In genomic region chr6:31125586-31126363, GRCh38 we compare ENCODE assay signal across 15 cellular contexts. TPM values are rescaled to one million over a fixed set of nuclear protein-coding genes. Genes with fewer than 3 reads are reported as not detected.
DNase-seq lines count a peak whose midpoint lies in the region; ATAC-seq and TF ChIP-seq lines count a peak whose summit lies in the region.
"Had no signal": no experiment of that assay in that cellular context is flagged by ENCODE, and none has a peak within 500 bp of the region (broad histone marks: within the 10 kb centered on the region; RNA-seq: fewer than 3 reads in every experiment).

No MANE protein-coding gene starts in this region.

- no peaks in the 10 kb centered on the region for H3K27me3 ChIP-seq in MG63
- H3K27me3 ChIP-seq: left lung, ovary had no signal

- no peaks in the 10 kb centered on the region for H3K9me3 ChIP-seq in MG63
- H3K9me3 ChIP-seq: left lung, ovary had no signal

- DNase-seq in AG10803 (ENCODE audit: low read depth) (peak; percentile 88), MG63 (peak; percentile 65), choroid plexus epithelial cell (ENCODE audit: low read depth) (peak; percentile 19), kidney tubule cell (ENCODE audit: low spot score) (peak; percentile 89), GM19240 (ENCODE audit: insufficient read length, low spot score) (no peak), Kasumi-1 (lab: John Stamatoyannopoulos, UW) (no peak), cerebellum (ENCODE audit: low spot score) (no peak)
- DNase-seq: activated CD8-positive, alpha-beta memory T cell treated with anti-CD3 and anti-CD28 coated beads, Interleukin-2, amount 10 ng/mL, durations not matched to agents 7 days and 5 days; anterior cingulate cortex; CD4-positive, CD25-positive, alpha-beta regulatory T cell; stimulated activated CD4-positive, alpha-beta T cell treated with anti-CD3 and anti-CD28 coated beads, Interleukin-4, amount 100 ng/mL, for 4 hours had no signal

- no peak overlapping the region for H3K4me3 ChIP-seq in AG10803 (ENCODE audit: low read length)
- no peak overlapping the region for H3K4me3 ChIP-seq in MG63
- no peak overlapping the region for H3K4me3 ChIP-seq in choroid plexus epithelial cell (ENCODE audit: low read depth, low read length)
- H3K4me3 ChIP-seq: left lung, ovary had no signal

- TF ChIP-seq CTCF in AG10803 (conservative IDR thresholded peaks at IDR 0.05; ENCODE audit: low read length) (no peak), choroid plexus epithelial cell (conservative IDR thresholded peaks at IDR 0.05; ENCODE audit: low read depth, low read length) (no peak)

- no peak for ATAC-seq in HG02798 (IDR thresholded peaks at IDR 0.05; ENCODE audit: poor library complexity, unreplicated experiment)
- ATAC-seq: activated CD8-positive, alpha-beta memory T cell treated with anti-CD3 and anti-CD28 coated beads, Interleukin-2, amount 10 ng/mL, durations not matched to agents 7 days and 5 days had no signal

- H3K36me3 ChIP-seq in MG63 = no peaks in the 10 kb centered on the region
- H3K36me3 ChIP-seq: left lung, ovary had no signal

RNA-seq across cellular contexts. Expression of gene CDSN, which starts 5.5 kb away (rescaled TPM):
- not detected in 2 replicates for total RNA-seq in MG63 (2014; rRNA removed; shearing (Covaris generic); ENCODE audit: low replicate concordance)
- total RNA-seq in cerebellum = not detected
- total RNA-seq: activated CD8-positive, alpha-beta memory T cell treated with anti-CD3 and anti-CD28 coated beads, Interleukin-2, amount 10 ng/mL, durations not matched to agents 7 days and 5 days; CD4-positive, CD25-positive, alpha-beta regulatory T cell; epithelial cell of proximal tubule had no signal

RNA-seq across cellular contexts. Expression of gene PSORS1C1, which starts 11.2 kb away (rescaled TPM):
- not detected in 2 replicates for total RNA-seq in MG63 (2014; rRNA removed; shearing (Covaris generic); ENCODE audit: low replicate concordance)
- not detected for total RNA-seq in cerebellum
- total RNA-seq: CD4-positive, CD25-positive, alpha-beta regulatory T cell had no signal

RNA-seq across cellular contexts. Expression of gene PSORS1C2, which starts 13.1 kb away (rescaled TPM):
- total RNA-seq in MG63 (2014; rRNA removed; shearing (Covaris generic); ENCODE audit: low replicate concordance) = not detected in 2 replicates
- not detected for total RNA-seq in cerebellum
- total RNA-seq: activated CD8-positive, alpha-beta memory T cell treated with anti-CD3 and anti-CD28 coated beads, Interleukin-2, amount 10 ng/mL, durations not matched to agents 7 days and 5 days; CD4-positive, CD25-positive, alpha-beta regulatory T cell; epithelial cell of proximal tubule; left lung; ovary had no signal

RNA-seq across cellular contexts. Expression of gene C6orf15, which starts 13.4 kb away (rescaled TPM):
- total RNA-seq in MG63 (2014; rRNA removed; shearing (Covaris generic); ENCODE audit: low replicate concordance) = 0.91 TPM in 1 of 2 replicates, not detected in the other
- total RNA-seq in cerebellum = not detected
- total RNA-seq: activated CD8-positive, alpha-beta memory T cell treated with anti-CD3 and anti-CD28 coated beads, Interleukin-2, amount 10 ng/mL, durations not matched to agents 7 days and 5 days; CD4-positive, CD25-positive, alpha-beta regulatory T cell; left lung; ovary had no signal

RNA-seq across cellular contexts. Expression of gene CCHCR1, which starts 31.8 kb away (rescaled TPM):
- total RNA-seq in MG63 (2014; rRNA removed; shearing (Covaris generic); ENCODE audit: low replicate concordance) = 9.6 and 21.7 TPM in 2 replicates
- 11.3 TPM for total RNA-seq in cerebellum

Comparison
In these comparisons a context has a peak if more than half of its experiments do, and no peak if none do; other contexts are left out.
1. DNase-seq: peak in AG10803 (single experiment), MG63 (single experiment), choroid plexus epithelial cell (single experiment) and kidney tubule cell (single experiment); none in GM19240 (single experiment), Kasumi-1 (0 of 2) and cerebellum (single experiment).